ENCODE assay signal across 8 cellular contexts in the genomic region with DNA sequence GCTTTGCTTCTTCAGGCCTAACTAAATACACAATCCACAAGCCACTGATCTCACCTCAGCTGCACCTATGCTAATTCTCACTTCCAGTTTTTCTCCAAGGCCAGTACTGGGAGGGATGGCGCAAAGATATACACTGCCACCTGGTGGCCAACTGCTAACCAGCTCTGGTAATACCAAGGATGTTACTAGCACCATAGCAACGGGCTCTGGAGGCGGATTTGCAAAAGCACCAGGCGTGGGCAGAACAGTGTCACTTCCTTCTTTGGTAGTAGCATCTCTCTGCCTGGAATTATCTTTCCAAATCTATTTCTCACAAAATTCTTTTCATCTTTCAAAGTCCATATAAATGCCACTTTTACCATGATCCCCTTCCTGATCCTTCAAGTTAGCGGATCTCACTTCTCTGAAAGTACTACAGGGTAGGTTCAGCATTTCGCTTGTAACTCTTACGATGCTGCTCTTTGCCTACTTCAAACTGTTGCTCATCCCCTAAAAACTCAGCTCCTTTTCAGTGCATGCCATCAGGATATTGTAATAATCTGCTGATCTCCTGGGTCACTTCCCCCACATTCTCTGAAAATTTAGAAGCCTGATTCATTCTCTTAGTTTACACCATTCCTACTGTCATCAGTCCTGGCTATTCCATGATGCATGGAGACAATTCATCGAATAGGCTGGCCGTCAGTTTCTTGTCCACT. TPM values are rescaled to one million over a fixed set of nuclear protein-coding genes. Genes with fewer than 3 reads are reported as not detected.
DNase-seq lines count a peak whose midpoint lies in the region; ATAC-seq and TF ChIP-seq lines count a peak whose summit lies in the region.

No MANE protein-coding gene starts in this region.

- no peak overlapping the region for H3K27ac Mint-ChIP-seq in T-helper 17 cell

- H3K27me3 ChIP-seq in hepatocyte (no peaks in the 10 kb centered on the region), skeletal muscle satellite cell (ENCODE audit: control insufficient read depth, insufficient read depth, low read length) (no peaks in the 10 kb centered on the region)

- DNase-seq in NCI-H2081 (lab: John Stamatoyannopoulos, UW) (peak; percentile 46 to 69), NCI-H2081 treated with DMSO at 0.1 percent for 48 hours (lab: John Stamatoyannopoulos, UW) (no peak), NCI-H1105 treated with DMSO at 0.1 percent for 48 hours (lab: John Stamatoyannopoulos, UW) (peak; percentile 66), T-helper 17 cell (peak; percentile 34 to 63 (median 62)), anterior cingulate cortex (lab: John Stamatoyannopoulos, UW) (peak in 55 of 58 donors; percentile 7 to 90 (median 67)), hepatocyte (ENCODE audit: low spot score) (peak; percentile 88)

- H3K9me3 ChIP-seq in T-helper 17 cell (ENCODE audit: control insufficient read depth, low read length, poor library complexity, severe bottlenecking) (no peaks in the 10 kb centered on the region), hepatocyte (ENCODE audit: low read depth) (no peaks in the 10 kb centered on the region), skeletal muscle satellite cell (replicated peaks; ENCODE audit: low read length) (no peaks in the 10 kb centered on the region)

- H3K9ac ChIP-seq in skeletal muscle satellite cell (ENCODE audit: low read depth, low read length), result peak overlapping the region; percentile 54

- H3K4me2 ChIP-seq in hepatocyte (no peak overlapping the region), skeletal muscle satellite cell (ENCODE audit: low read length) (peak overlapping the region; percentile 74)

- peak; percentile 91 for TF ChIP-seq CTCF in hepatocyte (IDR thresholded peaks at IDR 0.05; ENCODE audit: poor library complexity)

- no peak overlapping the region for H2AFZ ChIP-seq in hepatocyte

- H3K27ac ChIP-seq in hepatocyte, result no peak overlapping the region

- H3K36me3 ChIP-seq in hepatocyte (replicated peaks; ENCODE audit: insufficient read depth, low read depth) (no peaks in the 10 kb centered on the region), skeletal muscle satellite cell (ENCODE audit: insufficient read depth, low read length) (no peaks in the 10 kb centered on the region)

- H3K9me2 ChIP-seq in hepatocyte (replicated peaks; ENCODE audit: insufficient read depth), result no peaks in the 10 kb centered on the region

- no peaks in the 10 kb centered on the region for H3K27me3 Mint-ChIP-seq in T-helper 17 cell

- H3K36me3 Mint-ChIP-seq in T-helper 17 cell (ENCODE audit: low read depth), result no peaks in the 10 kb centered on the region

- 50% methylated on average over 9 of the region's 9 CpGs for WGBS in hepatocyte (ENCODE audit: low lambda C conversion rate, missing lambda C conversion rate)

- no peak overlapping the region for H3K4me3 Mint-ChIP-seq in T-helper 17 cell

- ATAC-seq in HG02840 (IDR thresholded peaks at IDR 0.05; ENCODE audit: low FRiP score, unreplicated experiment), result peak; percentile 96
- peak; percentile 99 for ATAC-seq in T-helper 17 cell

- H4K20me1 ChIP-seq in hepatocyte (ENCODE audit: insufficient read depth, poor library complexity, severe bottlenecking), result no peaks in the 10 kb centered on the region

- H3K79me2 ChIP-seq in hepatocyte, result no peaks in the 10 kb centered on the region

- no peaks in the 10 kb centered on the region for H3K4me1 ChIP-seq in hepatocyte (ENCODE audit: insufficient read depth)
- peaks cover 16% of the 10 kb centered on the region for H3K4me1 ChIP-seq in skeletal muscle satellite cell (ENCODE audit: control insufficient read depth, insufficient read depth, low read length)

- H3K4me3 ChIP-seq in hepatocyte, result no peak overlapping the region
- H3K4me3 ChIP-seq in skeletal muscle satellite cell (ENCODE audit: low read length), result no peak overlapping the region

- peaks cover 11% of the 10 kb centered on the region for H3K4me1 Mint-ChIP-seq in T-helper 17 cell

RNA-seq across cellular contexts. Expression of a gene that starts 37.1 kb away (rescaled TPM):
- total RNA-seq in T-helper 17 cell (10 to 100 TPM; 33.4 to 40.4 TPM), hepatocyte (7.1 and 10.0 TPM in 2 replicates)
- 14.6 and 19.0 TPM in 2 replicates for polyA plus RNA-seq in hepatocyte
- total RNA-seq in skeletal muscle satellite cell (2012; rRNA removed), result 6.8 TPM in 2 replicates

RNA-seq across cellular contexts. Expression of a gene that starts 59.4 kb away (rescaled TPM):
- total RNA-seq in T-helper 17 cell, result 100 to 1,000 TPM; 689 to 766 TPM
- 76.3 and 98.2 TPM in 2 replicates for total RNA-seq in hepatocyte
- polyA plus RNA-seq in hepatocyte, result 65.3 and 111 TPM in 2 replicates
- total RNA-seq in skeletal muscle satellite cell (2012; rRNA removed), result 80.2 and 126 TPM in 2 replicates
